8 cellular contexts compared by ENCODE assay signal in genomic region chr6:83192456-83192855, GRCh38. TPM values are rescaled to one million over a fixed set of nuclear protein-coding genes. Genes with fewer than 3 reads are reported as not detected.
DNase-seq lines count a peak whose midpoint lies in the region; ATAC-seq, FAIRE-seq and TF ChIP-seq lines count a peak whose summit lies in the region.

No MANE protein-coding gene starts in this region.

- no peaks in the 10 kb centered on the region for H3K36me3 ChIP-seq in testis (ENCODE audit: low read depth, missing control alignments)

- POLR2A ChIA-PET in activated CD8-positive, alpha-beta T cell treated with anti-CD3 and anti-CD28 coated beads, Interleukin-2, amount 10 ng/mL, durations not matched to agents 7 days and 5 days (lab: Charles Lee), result no interaction called here

- no peak for ATAC-seq in activated CD8-positive, alpha-beta T cell treated with anti-CD3 and anti-CD28 coated beads, Interleukin-2, amount 10 ng/mL, durations not matched to agents 7 days and 5 days
- no peak for ATAC-seq in HG03457 (IDR thresholded peaks at IDR 0.05; ENCODE audit: unreplicated experiment)

- peak overlapping the region; percentile 94 for H3K4me3 ChIP-seq in iPS-18c (ENCODE audit: insufficient read depth, low read depth, low read length)
- peak overlapping the region; percentile 84 to 97 for H3K4me3 ChIP-seq in testis

- FAIRE-seq in urothelium cell line (lab: Jason Lieb, UNC), result no peak

- peak overlapping the region; percentile 89 to 95 for H3K27ac ChIP-seq in testis

- peaks cover 42% of the 10 kb centered on the region for H3K4me1 Mint-ChIP-seq in activated T-cell treated with anti-CD3 and anti-CD28 coated beads, Interleukin-2, amount 50 U/mL, for 24 hours (ENCODE audit: low read depth)
- H3K4me1 Mint-ChIP-seq in activated CD8-positive, alpha-beta T cell treated with anti-CD3 and anti-CD28 coated beads, Interleukin-2, amount 10 ng/mL, durations not matched to agents 7 days and 5 days (ENCODE audit: low read depth), result peaks cover 20% of the 10 kb centered on the region

- TF ChIP-seq CTCF in testis (IDR thresholded peaks at IDR 0.05), result no peak

- 0 to 1% methylated on average over 4 of the region's 4 CpGs for WGBS in testis, 2 donors

- DNase-seq in activated T-cell treated with anti-CD3 and anti-CD28 coated beads, Interleukin-2, amount 50 U/mL, for 24 hours, result no peak
- DNase-seq in activated T-cell treated with anti-CD3 and anti-CD28 coated beads, Interleukin-2, amount 50 U/mL, for 1 hour, result no peak
- DNase-seq in activated CD8-positive, alpha-beta T cell treated with anti-CD3 and anti-CD28 coated beads, Interleukin-2, amount 10 ng/mL, durations not matched to agents 7 days and 5 days, result no peak
- DNase-seq in testis, result no peak
- DNase-seq in urothelium cell line (ENCODE audit: low spot score), result no peak
- no peak for DNase-seq in DMS153 treated with DMSO at 0.1 percent for 48 hours (lab: John Stamatoyannopoulos, UW; ENCODE audit: unreplicated experiment)

- intact Hi-C loops in testis (cut with DNase I; ENCODE audit: low total_unique reads), result loop anchor here (10.0 kb wide), 1 partner anchor 128 kb away; the partner anchor contains the start of genes DOP1A and UBE3D

- no peaks in the 10 kb centered on the region for H3K9me3 ChIP-seq in iPS-18c (ENCODE audit: control insufficient read depth, insufficient read depth, low read length)
- no peaks in the 10 kb centered on the region for H3K9me3 ChIP-seq in testis

- peak overlapping the region; percentile 98 for H3K4me3 Mint-ChIP-seq in activated T-cell treated with anti-CD3 and anti-CD28 coated beads, Interleukin-2, amount 50 U/mL, for 24 hours
- H3K4me3 Mint-ChIP-seq in activated CD8-positive, alpha-beta T cell treated with anti-CD3 and anti-CD28 coated beads, Interleukin-2, amount 10 ng/mL, durations not matched to agents 7 days and 5 days, result peak overlapping the region; percentile 90

- H3K4me1 ChIP-seq in testis, result peaks cover 13% of the 10 kb centered on the region

- H3K9me3 Mint-ChIP-seq in activated T-cell treated with anti-CD3 and anti-CD28 coated beads, Interleukin-2, amount 50 U/mL, for 24 hours, result no peaks in the 10 kb centered on the region
- H3K9me3 Mint-ChIP-seq in activated CD8-positive, alpha-beta T cell treated with anti-CD3 and anti-CD28 coated beads, Interleukin-2, amount 10 ng/mL, durations not matched to agents 7 days and 5 days (ENCODE audit: insufficient read depth), result no peaks in the 10 kb centered on the region

- CTCF ChIA-PET in activated CD8-positive, alpha-beta T cell treated with anti-CD3 and anti-CD28 coated beads, Interleukin-2, amount 10 ng/mL, durations not matched to agents 7 days and 5 days (lab: Charles Lee), result interaction anchor here (10.7 kb wide), 1 partner anchor 126 kb away, joined by 105 read pairs; the partner anchor contains the start of genes DOP1A and UBE3D

- peaks cover 53% of the 10 kb centered on the region for H3K36me3 Mint-ChIP-seq in activated T-cell treated with anti-CD3 and anti-CD28 coated beads, Interleukin-2, amount 50 U/mL, for 24 hours (ENCODE audit: low read depth)
- peaks cover 9% of the 10 kb centered on the region for H3K36me3 Mint-ChIP-seq in activated CD8-positive, alpha-beta T cell treated with anti-CD3 and anti-CD28 coated beads, Interleukin-2, amount 10 ng/mL, durations not matched to agents 7 days and 5 days (ENCODE audit: low read depth)

- H3K27me3 ChIP-seq in testis, result no peaks in the 10 kb centered on the region

- peak overlapping the region; percentile 97 for H3K27ac Mint-ChIP-seq in activated T-cell treated with anti-CD3 and anti-CD28 coated beads, Interleukin-2, amount 50 U/mL, for 24 hours
- H3K27ac Mint-ChIP-seq in activated CD8-positive, alpha-beta T cell treated with anti-CD3 and anti-CD28 coated beads, Interleukin-2, amount 10 ng/mL, durations not matched to agents 7 days and 5 days, result peak overlapping the region; percentile 88

- no peak for TF ChIP-seq POLR2A in testis (IDR thresholded peaks at IDR 0.05)

- H3K27me3 Mint-ChIP-seq in activated T-cell treated with anti-CD3 and anti-CD28 coated beads, Interleukin-2, amount 50 U/mL, for 24 hours, result no peaks in the 10 kb centered on the region
- H3K27me3 Mint-ChIP-seq in activated CD8-positive, alpha-beta T cell treated with anti-CD3 and anti-CD28 coated beads, Interleukin-2, amount 10 ng/mL, durations not matched to agents 7 days and 5 days (ENCODE audit: low read depth), result peaks cover 6% of the 10 kb centered on the region

RNA-seq across cellular contexts. Expression of gene PGM3, which starts 0.6 kb away (rescaled TPM):
- 1 to 10 TPM; 9.3 to 10.0 TPM for total RNA-seq in activated CD8-positive, alpha-beta T cell treated with anti-CD3 and anti-CD28 coated beads, Interleukin-2, amount 10 ng/mL, durations not matched to agents 7 days and 5 days
- total RNA-seq in testis, result 10 to 100 TPM; 27.9 to 36.3 TPM
- polyA plus RNA-seq in testis (ENCODE audit: insufficient read depth, low read depth, low replicate concordance), result 69.1 TPM

RNA-seq across cellular contexts. Expression of gene RWDD2A, which starts 0.7 kb away (rescaled TPM):
- under 1 TPM; 0.57 to 0.87 TPM for total RNA-seq in activated CD8-positive, alpha-beta T cell treated with anti-CD3 and anti-CD28 coated beads, Interleukin-2, amount 10 ng/mL, durations not matched to agents 7 days and 5 days
- total RNA-seq in testis, result 10 to 100 TPM; 11.0 to 13.2 TPM
- 18.4 TPM for polyA plus RNA-seq in testis (ENCODE audit: insufficient read depth, low read depth, low replicate concordance)

Comparison
In these comparisons a context has a peak if more than half of its experiments do, and no peak if none do; other contexts are left out.
1. RNA of gene RWDD2A, which starts 0.7 kb away (total RNA-seq): 11.0 to 13.2 TPM in testis; 0.57 to 0.87 TPM in activated CD8-positive, alpha-beta T cell treated with anti-CD3 and anti-CD28 coated beads, Interleukin-2, amount 10 ng/mL, durations not matched to agents 7 days and 5 days; every median in the first group is over 4 times any median in the second.